ENCODE assay signal across 11 cellular contexts in the genomic region with DNA sequence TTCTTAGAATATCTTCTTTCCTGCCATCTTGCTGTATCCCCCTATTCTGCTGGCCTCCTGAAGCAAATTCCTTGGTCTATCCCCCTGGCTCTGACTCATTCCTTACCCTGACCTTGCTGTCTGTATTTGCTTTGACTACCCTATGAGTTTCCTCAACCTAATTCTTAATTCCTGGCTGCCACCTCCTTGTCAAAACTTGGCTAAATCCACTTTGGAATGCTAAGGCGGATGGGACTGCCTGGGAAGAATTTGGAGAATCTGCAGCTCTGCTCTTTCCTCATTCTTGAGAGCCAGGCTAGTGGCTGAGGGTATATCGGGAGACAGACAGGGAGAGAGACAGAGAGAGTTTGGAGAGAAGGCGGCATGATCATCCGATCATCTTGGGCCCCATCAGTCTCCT. TPM values are rescaled to one million over a fixed set of nuclear protein-coding genes. Genes with fewer than 3 reads are reported as not detected.
DNase-seq lines count a peak whose midpoint lies in the region; ATAC-seq, FAIRE-seq and TF ChIP-seq lines count a peak whose summit lies in the region.
"Had no signal": no experiment of that assay in that cellular context is flagged by ENCODE, and none has a peak within 500 bp of the region (broad histone marks: within the 10 kb centered on the region; RNA-seq: fewer than 3 reads in every experiment).

No MANE protein-coding gene starts in this region.

- intact Hi-C loops in Right ventricle myocardium inferior (cut with DNase I) = no loop called here
- intact Hi-C loops in aorta (cut with DNase I) = loop anchor here in 1 of 2 donors (2.0 kb wide), 1 partner anchor 19 kb away; no protein-coding TSS in a partner anchor

- H3K4me1 ChIP-seq in cardiac muscle cell (ENCODE audit: low read depth) (peaks cover 60% of the 10 kb centered on the region), aorta (ENCODE audit: control insufficient read depth in 1 of 2, insufficient read depth in 2 of 2, low read length in 2 of 2) (peaks cover 6 to 8% of the 10 kb centered on the region in 2 donors)

- ATAC-seq in Right ventricle myocardium inferior (no peak), aorta (ENCODE audit: low FRiP score) (peak; percentile 51)
- ATAC-seq: activated naive CD8-positive, alpha-beta T cell treated with anti-CD3 and anti-CD28 coated beads, Interleukin-2, amount 50 U/mL, for 24 hours; natural killer cell had no signal

- no peak for FAIRE-seq in GM19239 (lab: Jason Lieb, UNC)

- TF ChIP-seq CTCF in cardiac muscle cell (IDR thresholded peaks at IDR 0.05; ENCODE audit: low read depth, low read length) = no peak
- no peak for TF ChIP-seq CTCF in choroid plexus epithelial cell (conservative IDR thresholded peaks at IDR 0.05; ENCODE audit: low read depth, low read length)

- DNase-seq in cardiac muscle cell (ENCODE audit: low read depth in 1 of 2, low spot score in 1 of 2) (peak; percentile 54 to 91), Right ventricle myocardium inferior (ENCODE audit: missing footprints) (no peak), choroid plexus epithelial cell (ENCODE audit: low read depth) (peak; percentile 75), aorta (no peak), NCI-H1092 (lab: John Stamatoyannopoulos, UW) (no peak), GM19239 (ENCODE audit: insufficient read length, low spot score) (no peak)
- DNase-seq in activated CD4-positive, CD25-positive, alpha-beta regulatory T cell (lab: John Stamatoyannopoulos, UW) = no peak
- DNase-seq: activated naive CD8-positive, alpha-beta T cell treated with anti-CD3 and anti-CD28 coated beads, Interleukin-2, amount 50 U/mL, for 24 hours; natural killer cell had no signal

- WGBS in aorta, 2 donors = 2 to 6% methylated on average over 4 of the region's 4 CpGs

- H3K36me3 ChIP-seq in cardiac muscle cell (no peaks in the 10 kb centered on the region), aorta (ENCODE audit: control insufficient read depth in 1 of 2, insufficient read depth in 2 of 2, low read length in 1 of 2) (no peaks in the 10 kb centered on the region)

- H3K27ac ChIP-seq in cardiac muscle cell (peak overlapping the region; percentile 99), layer of hippocampus (ENCODE audit: low read depth, low read length) (peak overlapping the region; percentile 40), aorta (ENCODE audit: low read depth in 1 of 2, low read length in 2 of 2) (peak overlapping the region in 1 of 2 donors; percentile 97)
- H3K27ac ChIP-seq: SK-N-MC had no signal

- peak overlapping the region; percentile 1 for H3K4me3 ChIP-seq in cardiac muscle cell
- H3K4me3 ChIP-seq in choroid plexus epithelial cell (ENCODE audit: low read depth, low read length) = no peak overlapping the region
- peak overlapping the region; percentile 1 to 69 for H3K4me3 ChIP-seq in aorta (ENCODE audit: low read length in 2 of 2)
- H3K4me3 ChIP-seq: SK-N-MC had no signal

- H3K9me3 ChIP-seq in cardiac muscle cell (ENCODE audit: low read depth) = no peaks in the 10 kb centered on the region
- no peaks in the 10 kb centered on the region for H3K9me3 ChIP-seq in aorta (ENCODE audit: control insufficient read depth, low read length)

- H3K27me3 ChIP-seq in cardiac muscle cell = no peaks in the 10 kb centered on the region
- no peaks in the 10 kb centered on the region for H3K27me3 ChIP-seq in layer of hippocampus (ENCODE audit: control insufficient read depth, insufficient read depth, low read length)
- no peaks in the 10 kb centered on the region for H3K27me3 ChIP-seq in aorta (ENCODE audit: control insufficient read depth in 1 of 2, insufficient read depth in 2 of 2, low read length in 1 of 2)

RNA-seq across cellular contexts. Expression of a gene that starts 24.4 kb away (rescaled TPM):
- total RNA-seq in cardiac muscle cell (95.7 and 106 TPM in 2 replicates), Right ventricle myocardium inferior (137 TPM), aorta (10 to 100 TPM; 21.2 to 28.4 TPM)
- polyA plus RNA-seq in cardiac muscle cell (262 and 328 TPM in 2 replicates), aorta (10 to 100 TPM; 22.7 to 25.4 TPM)
- total RNA-seq: natural killer cell had no signal

Comparison
In these comparisons a context has a peak if more than half of its experiments do, and no peak if none do; other contexts are left out.
1. DNase-seq: peak in cardiac muscle cell (2 of 2) and choroid plexus epithelial cell (single experiment); none in Right ventricle myocardium inferior (single experiment), aorta (0 of 2), activated CD4-positive, CD25-positive, alpha-beta regulatory T cell (0 of 4), NCI-H1092 (single experiment) and GM19239 (single experiment).